18 cellular contexts compared by ENCODE assay signal in genomic region chr13:73081256-73081915, GRCh38. TPM values are rescaled to one million over a fixed set of nuclear protein-coding genes. Genes with fewer than 3 reads are reported as not detected.
DNase-seq lines count a peak whose midpoint lies in the region; ATAC-seq, FAIRE-seq and TF ChIP-seq lines count a peak whose summit lies in the region.
"Had no signal": no experiment of that assay in that cellular context is flagged by ENCODE, and none has a peak within 500 bp of the region (broad histone marks: within the 10 kb centered on the region; RNA-seq: fewer than 3 reads in every experiment).

No MANE protein-coding gene starts in this region.

- H4K20me1 ChIP-seq in HCT116 (ENCODE audit: insufficient read depth) = no peaks in the 10 kb centered on the region
- no peaks in the 10 kb centered on the region for H4K20me1 ChIP-seq in keratinocyte (ENCODE audit: control insufficient read depth, extremely low read depth, insufficient read depth, low read length)

- H3K36me3 ChIP-seq in HCT116 (ENCODE audit: control insufficient read depth in 1 of 2, insufficient read depth in 2 of 2, low read length in 2 of 2) (no peaks in the 10 kb centered on the region), bronchial epithelial cell (ENCODE audit: control insufficient read depth, insufficient read depth, low read length) (no peaks in the 10 kb centered on the region), keratinocyte (ENCODE audit: control insufficient read depth in 2 of 2, extremely low read depth in 1 of 2, insufficient read depth in 2 of 2, low read length in 2 of 2) (peaks cover 1 to 6% of the 10 kb centered on the region in 2 experiments), upper lobe of left lung (peaks cover 0 to 4% (median 0%) of the 10 kb centered on the region in 4 donors)

- intact Hi-C loops in HCT116 (cut with micrococcal nuclease) = no loop called here

- H3K4me3 ChIP-seq in HCT116 (replicated peaks in 1 of 2; ENCODE audit: low read depth in 1 of 2, low read length in 2 of 2) (no peak overlapping the region), bronchial epithelial cell (ENCODE audit: low read depth, low read length) (no peak overlapping the region), keratinocyte (ENCODE audit: control insufficient read depth in 2 of 3, extremely low read depth in 1 of 3, insufficient read depth in 2 of 3, low read depth in 1 of 3, low read length in 3 of 3) (no peak overlapping the region), upper lobe of left lung (no peak overlapping the region)
- H3K4me3 ChIP-seq: GM23248 had no signal

- H3K4me1 ChIP-seq in HCT116 (ENCODE audit: control insufficient read depth in 1 of 2, insufficient read depth in 2 of 2, low read length in 2 of 2) (peaks cover 22 to 33% of the 10 kb centered on the region in 2 experiments), keratinocyte (ENCODE audit: control insufficient read depth, extremely low read depth, insufficient read depth, low read length) (peaks cover 8% of the 10 kb centered on the region), upper lobe of left lung (no peaks in the 10 kb centered on the region)

- POLR2A ChIA-PET in HCT116 (lab: Charles Lee) = interaction anchor here (1.1 to 1.2 kb wide), 2 partner anchors 9 to 18 kb away, joined by 4 read pairs; no protein-coding TSS in a partner anchor

- H3K9me3 ChIP-seq in HCT116 (ENCODE audit: control insufficient read depth in 1 of 2, insufficient read depth in 1 of 2, low read depth in 1 of 2, low read length in 2 of 2) (no peaks in the 10 kb centered on the region), keratinocyte (ENCODE audit: control insufficient read depth, low read depth, low read length) (no peaks in the 10 kb centered on the region), upper lobe of left lung (no peaks in the 10 kb centered on the region)

- H3K4me3 Mint-ChIP-seq in progenitor cell of endocrine pancreas (ENCODE audit: low read depth) = no peak overlapping the region
- H3K4me3 Mint-ChIP-seq: CD4-positive, alpha-beta memory T cell had no signal

- dilution Hi-C loops in keratinocyte (cut with MboI; ENCODE audit: extremely low pct_ligation_motif_present, low sequenced_read_pairs) = no loop called here

- RAD21 ChIA-PET in HCT116 (lab: Charles Lee; ENCODE audit: low non-redundant PET in 1 of 2, low total read pairs in 2 of 2, uncharacterized antibody in 2 of 2, unreplicated experiment in 2 of 2) = no interaction called here

- CTCF ChIA-PET in HCT116 (lab: Charles Lee) = no interaction called here

- ATAC-seq in HCT116 (peak; percentile 85), upper lobe of left lung (ENCODE audit: low FRiP score in 2 of 2) (no peak)
- ATAC-seq: Panc1 had no signal

- no peak for DNase-seq in HCT116 (ENCODE audit: low read depth, low spot score)
- DNase-seq in bronchial epithelial cell (ENCODE audit: low read depth) = peak; percentile 68
- no peak for DNase-seq in keratinocyte (ENCODE audit: low read depth, low spot score)
- DNase-seq in progenitor cell of endocrine pancreas (ENCODE audit: low spot score, unreplicated experiment) = no peak
- DNase-seq in NOMO-1 (lab: John Stamatoyannopoulos, UW; ENCODE audit: unreplicated experiment in 2 of 2) = no peak
- no peak for DNase-seq in DMS79 (lab: John Stamatoyannopoulos, UW)
- DNase-seq in activated T-cell treated with anti-CD3 and anti-CD28 coated beads, Interleukin-2, amount 50 U/mL, for 1 hour = no peak
- no peak for DNase-seq in upper lobe of left lung
- DNase-seq: CD4-positive, alpha-beta memory T cell; DMS79 treated with DMSO at 0.1 percent for 48 hours; GM23248; NCI-H1048; NCI-H146; NCI-H2081; NCI-H510A treated with DMSO at 0.1 percent for 48 hours; SHP77 had no signal

- peaks cover 2% of the 10 kb centered on the region for H3K9me3 Mint-ChIP-seq in progenitor cell of endocrine pancreas (ENCODE audit: low read depth)

- H3K9me2 ChIP-seq in HCT116 (ENCODE audit: insufficient read depth) = no peaks in the 10 kb centered on the region

- no peak for TF ChIP-seq POLR2A in HCT116 (IDR thresholded peaks at IDR 0.05; ENCODE audit: borderline replicate concordance, extremely low read depth, insufficient read depth, insufficient read length)
- TF ChIP-seq POLR2A in upper lobe of left lung (IDR thresholded peaks at IDR 0.05) = no peak

- TF ChIP-seq RAD21 in HCT116 (IDR thresholded peaks at IDR 0.05; ENCODE audit: low read depth) = no peak

- no peaks in the 10 kb centered on the region for H3K9me1 ChIP-seq in keratinocyte (ENCODE audit: control insufficient read depth, extremely low read depth, insufficient read depth, low read length)

- H3K27me3 Mint-ChIP-seq in progenitor cell of endocrine pancreas = no peaks in the 10 kb centered on the region

- 80 to 82% methylated on average over 3 of the region's 4 CpGs for WGBS in upper lobe of left lung, 2 donors

- no peak for FAIRE-seq in bronchial epithelial cell (lab: Jason Lieb, UNC)
- FAIRE-seq in keratinocyte (lab: Jason Lieb, UNC) = peak; percentile 68
- FAIRE-seq: G401.6 had no signal

- peak overlapping the region; percentile 49 for H3K4me2 ChIP-seq in HCT116 (ENCODE audit: low read length)
- no peak overlapping the region for H3K4me2 ChIP-seq in keratinocyte (ENCODE audit: control insufficient read depth, extremely low read depth, insufficient read depth, low read depth, low read length)

- TF ChIP-seq CTCF in HCT116 (IDR thresholded peaks at IDR 0.05 in 2 of 3, conservative IDR thresholded peaks at IDR 0.05 in 1 of 3; ENCODE audit: borderline replicate concordance in 1 of 3, insufficient read depth in 1 of 3, low read depth in 2 of 3, low read length in 2 of 3) (no peak), bronchial epithelial cell (IDR thresholded peaks at IDR 0.05; ENCODE audit: insufficient read depth, low read length, severe bottlenecking) (no peak), keratinocyte (optimal IDR thresholded peaks at IDR 0.05 in 1 of 3, IDR thresholded peaks at IDR 0.05 in 1 of 3, conservative IDR thresholded peaks at IDR 0.05 in 1 of 3; ENCODE audit: extremely low read depth in 1 of 3, insufficient read depth in 2 of 3, low read length in 3 of 3) (no peak), progenitor cell of endocrine pancreas (IDR thresholded peaks at IDR 0.05; ENCODE audit: unreplicated experiment) (no peak), upper lobe of left lung (IDR thresholded peaks at IDR 0.05) (peak in 1 of 6 experiments; percentile 2)

- H2AFZ ChIP-seq in HCT116 (ENCODE audit: low read depth, low read length, poor library complexity, severe bottlenecking) (no peak overlapping the region), keratinocyte (ENCODE audit: control insufficient read depth, low read length) (no peak overlapping the region)
- H2AFZ ChIP-seq: GM23248 had no signal

- peak overlapping the region; percentile 15; the same call in 1 of the 2 replicates for H3K9ac ChIP-seq in HCT116 (ENCODE audit: low read length)
- H3K9ac ChIP-seq in keratinocyte (ENCODE audit: control insufficient read depth, extremely low read depth, insufficient read depth, low read length) = no peak overlapping the region
- H3K9ac ChIP-seq: GM23248 had no signal

- BruUV-seq in HCT116 (replicated peaks; lab: Mats Ljungman, UMichigan) = TSS peak; percentile 7

- no peaks in the 10 kb centered on the region; the same call in 1 of the 2 replicates for H3K79me2 ChIP-seq in HCT116 (ENCODE audit: insufficient read depth, low read length)
- H3K79me2 ChIP-seq in keratinocyte (ENCODE audit: control insufficient read depth, insufficient read depth, low read length) = no peaks in the 10 kb centered on the region

- peaks cover 15% of the 10 kb centered on the region for H3K4me1 Mint-ChIP-seq in progenitor cell of endocrine pancreas (ENCODE audit: low read depth)
- H3K4me1 Mint-ChIP-seq: CD4-positive, alpha-beta memory T cell had no signal

- peaks cover 12% of the 10 kb centered on the region for H3K36me3 Mint-ChIP-seq in progenitor cell of endocrine pancreas (ENCODE audit: insufficient read depth)

- no peak for TF ChIP-seq EP300 in upper lobe of left lung (IDR thresholded peaks at IDR 0.05)

- H3K27me3 ChIP-seq in HCT116 (ENCODE audit: insufficient read depth, low read length) (no peaks in the 10 kb centered on the region), bronchial epithelial cell (ENCODE audit: control insufficient read depth, insufficient read depth, low read length) (no peaks in the 10 kb centered on the region), keratinocyte (ENCODE audit: control insufficient read depth, extremely low read depth, insufficient read depth, low read length) (no peaks in the 10 kb centered on the region), upper lobe of left lung (no peaks in the 10 kb centered on the region)

- H3K27ac ChIP-seq in HCT116 (ENCODE audit: low read depth, low read length) (peak overlapping the region; percentile 46; the same call in 1 of the 2 replicates), keratinocyte (ENCODE audit: control insufficient read depth, insufficient read depth, low read length) (peak overlapping the region; percentile 39), upper lobe of left lung (no peak overlapping the region)
- H3K27ac ChIP-seq: GM23248 had no signal

- peak overlapping the region; percentile 67 for H3K27ac Mint-ChIP-seq in progenitor cell of endocrine pancreas
- H3K27ac Mint-ChIP-seq: CD4-positive, alpha-beta memory T cell had no signal

TF ChIP-seq in HCT116, 20 proteins besides CTCF, POLR2A, EP300 and RAD21 (continues in another document):
- TF ChIP-seq SRF (IDR thresholded peaks at IDR 0.05; ENCODE audit: low read depth) = no peak
- TF ChIP-seq ZFX (IDR thresholded peaks at IDR 0.05) = no peak
- no peak for TF ChIP-seq CEBPB (IDR thresholded peaks at IDR 0.05; ENCODE audit: low read depth)
- no peak for TF ChIP-seq EZH2phosphoT487 (IDR thresholded peaks at IDR 0.05; ENCODE audit: borderline replicate concordance)
- peak; percentile 32 for TF ChIP-seq YY1 (IDR thresholded peaks at IDR 0.05; ENCODE audit: extremely low read depth, insufficient replicate concordance, low read depth, low read length)
- no peak for TF ChIP-seq ZNF274 (IDR thresholded peaks at IDR 0.05; ENCODE audit: low read depth, low read length)
- TF ChIP-seq MAX (IDR thresholded peaks at IDR 0.05) = no peak

RNA-seq across cellular contexts. Expression of gene KLF5, which starts 22.6 kb away (rescaled TPM):
- total RNA-seq in HCT116 (2021; ENCODE audit: unreplicated experiment) (59.2 TPM), bronchial epithelial cell (48.4 and 65.5 TPM in 2 replicates), progenitor cell of endocrine pancreas (111 and 119 TPM in 2 replicates), upper lobe of left lung (100 to 1,000 TPM in 1 of 6 donors, 10 to 100 TPM in 5; 43.5 to 112 (median 61.8) TPM)
- 43.8 and 54.0 TPM in 2 replicates for polyA plus RNA-seq in HCT116 (2012)
- polyA plus RNA-seq in keratinocyte = 144 to 175 TPM (median 162 TPM) in 3 replicates
- polyA plus RNA-seq in keratinocyte (2011; ENCODE audit: low read depth) = 58.1 TPM
- 85.1 and 128 TPM in 2 replicates for polyA plus RNA-seq in keratinocyte (2011; cell fraction: cytosol; rRNA removed)
- 225 and 256 TPM in 2 replicates for polyA plus RNA-seq in keratinocyte (2011; cell fraction: nucleus; rRNA removed)
- polyA plus RNA-seq in keratinocyte (2012; ENCODE audit: low replicate concordance) = 63.4 and 116 TPM in 2 replicates
- polyA minus RNA-seq in keratinocyte = 175 to 368 TPM (median 282 TPM) in 3 replicates
- polyA minus RNA-seq in keratinocyte (2011; cell fraction: cytosol; rRNA and poly(A)+ RNA removed) = 100 TPM
- polyA minus RNA-seq in keratinocyte (2011; cell fraction: nucleus; rRNA and poly(A)+ RNA removed) = 146 and 228 TPM in 2 replicates

Comparison
In these comparisons a context has a peak if more than half of its experiments do, and no peak if none do; other contexts are left out.
1. H3K27ac ChIP-seq: peak in HCT116 (single experiment) and keratinocyte (single experiment); none in upper lobe of left lung (0 of 4).